31 cellular contexts compared by ENCODE assay signal in the genomic region with DNA sequence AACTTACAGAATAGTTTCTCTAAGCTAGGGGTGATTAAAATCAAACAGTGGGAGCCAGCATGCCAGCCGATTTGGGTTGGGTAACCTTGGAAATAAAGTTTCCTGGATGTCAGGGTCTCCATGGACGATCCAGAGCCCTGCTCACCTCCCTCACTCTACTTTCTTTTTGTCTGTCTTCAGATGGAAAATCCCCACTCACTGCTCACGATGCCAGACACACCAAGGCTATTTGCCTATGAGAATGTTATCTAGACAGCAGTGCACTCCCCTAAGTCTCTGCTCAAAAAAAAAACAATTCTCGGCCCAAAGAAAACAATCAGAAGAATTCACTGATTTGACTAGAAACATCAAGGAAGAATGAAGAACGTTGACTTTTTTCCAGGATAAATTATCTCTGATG. TPM values are rescaled to one million over a fixed set of nuclear protein-coding genes. Genes with fewer than 3 reads are reported as not detected.
A peak's percentile ranks its signal among the peaks of the same experiment; 100 is the strongest.
DNase-seq lines count a peak whose midpoint lies in the region; ATAC-seq, FAIRE-seq and TF ChIP-seq lines count a peak whose summit lies in the region.
"Had no signal": no experiment of that assay in that cellular context is flagged by ENCODE, and none has a peak within 500 bp of the region (broad histone marks: within the 10 kb centered on the region; RNA-seq: fewer than 3 reads in every experiment).

No MANE protein-coding gene starts in this region.

- no peak for FAIRE-seq in GM12891 (lab: Jason Lieb, UNC)

- peak overlapping the region; percentile 41 for H3K4me3 Mint-ChIP-seq in activated naive CD8-positive, alpha-beta T cell treated with anti-CD3 and anti-CD28 coated beads, Interleukin-2, amount 50 U/mL, for 24 hours
- H3K4me3 Mint-ChIP-seq: memory B cell, T-cell had no signal

- no peaks in the 10 kb centered on the region for H3K27me3 ChIP-seq in right cardiac atrium (ENCODE audit: control insufficient read depth, insufficient read depth)
- H3K27me3 ChIP-seq: right atrium auricular region, tibial artery, vagina had no signal

- no peaks in the 10 kb centered on the region for H3K27me3 Mint-ChIP-seq in activated naive CD8-positive, alpha-beta T cell treated with anti-CD3 and anti-CD28 coated beads, Interleukin-2, amount 50 U/mL, for 24 hours
- H3K27me3 Mint-ChIP-seq: memory B cell had no signal

- H3K27ac ChIP-seq in right cardiac atrium (ENCODE audit: low read length), result no peak overlapping the region
- H3K27ac ChIP-seq: HL-60, right atrium auricular region, tibial artery, vagina had no signal

- ATAC-seq in right cardiac atrium (peak; percentile 38 to 83), left ventricle myocardium superior (no peak), HG03565 (IDR thresholded peaks at IDR 0.05; ENCODE audit: unreplicated experiment) (no peak)
- ATAC-seq in activated naive CD8-positive, alpha-beta T cell treated with anti-CD3 and anti-CD28 coated beads, Interleukin-2, amount 50 U/mL, for 24 hours, result no peak
- ATAC-seq: left lobe of liver, T-cell had no signal

- intact Hi-C loops in right cardiac atrium (cut with DNase I) (no loop called here), left ventricle myocardium superior (cut with micrococcal nuclease) (no loop called here)

- DNase-seq in right cardiac atrium, result no peak
- DNase-seq in left ventricle myocardium superior, result no peak
- no peak for DNase-seq in activated naive CD8-positive, alpha-beta T cell treated with anti-CD3 and anti-CD28 coated beads, Interleukin-2, amount 50 U/mL, for 24 hours
- DNase-seq in iris pigment epithelial cell (ENCODE audit: low read depth), result peak; percentile 24
- DNase-seq in GM12891 (ENCODE audit: insufficient read length, low spot score), result no peak
- no peak for DNase-seq in NCI-H510A treated with DMSO at 0.1 percent for 48 hours (lab: John Stamatoyannopoulos, UW)
- no peak for DNase-seq in A172 (ENCODE audit: low spot score)
- DNase-seq: ACHN; activated CD4-positive, CD25-positive, alpha-beta regulatory T cell; EL; H7; hypothalamus; KG1; NCI-H1105; NCI-H1930; NCI-H526; NK-92 treated with Interleukin-12 subunit alpha and Interleukin-12 subunit beta, amount 100 ng/mL, for 24 hours; posterior cingulate gyrus; T-cell; tibial artery had no signal

- no peaks in the 10 kb centered on the region for H3K9me3 ChIP-seq in right cardiac atrium (ENCODE audit: control insufficient read depth, low read length)
- H3K9me3 ChIP-seq: right atrium auricular region, tibial artery, vagina had no signal

- peaks cover 8% of the 10 kb centered on the region for H3K9me3 Mint-ChIP-seq in activated naive CD8-positive, alpha-beta T cell treated with anti-CD3 and anti-CD28 coated beads, Interleukin-2, amount 50 U/mL, for 24 hours
- H3K9me3 Mint-ChIP-seq: memory B cell, T-cell had no signal

- H3K36me3 Mint-ChIP-seq in activated naive CD8-positive, alpha-beta T cell treated with anti-CD3 and anti-CD28 coated beads, Interleukin-2, amount 50 U/mL, for 24 hours (ENCODE audit: low read depth), result peaks cover 70% of the 10 kb centered on the region

- TF ChIP-seq POLR2A in GM12891 (IDR thresholded peaks at IDR 0.05; ENCODE audit: low read depth, low read length), result no peak

- H3K27ac Mint-ChIP-seq in activated naive CD8-positive, alpha-beta T cell treated with anti-CD3 and anti-CD28 coated beads, Interleukin-2, amount 50 U/mL, for 24 hours, result peak overlapping the region; percentile 92
- H3K27ac Mint-ChIP-seq: activated T-helper 2 cell treated with anti-CD3 and anti-CD28 coated beads, Interferon-gamma antibody, Interleukin-2, Interleukin-4, amounts not matched to agents 10 μg/mL and 5 μg/mL and 100 μg/mL, durations not matched to agents 14 hours and 24 hours and 36 hours had no signal

- H3K4me3 ChIP-seq in right cardiac atrium (ENCODE audit: low read length), result no peak overlapping the region
- H3K4me3 ChIP-seq: right atrium auricular region, smooth muscle cell, tibial artery, vagina had no signal

- H3K4me1 Mint-ChIP-seq in activated naive CD8-positive, alpha-beta T cell treated with anti-CD3 and anti-CD28 coated beads, Interleukin-2, amount 50 U/mL, for 24 hours, result peaks cover 93% of the 10 kb centered on the region

- WGBS in right cardiac atrium, result 30% methylated on average over 5 of the region's 5 CpGs

- no peaks in the 10 kb centered on the region for H3K4me1 ChIP-seq in right cardiac atrium (ENCODE audit: control insufficient read depth, insufficient read depth, low read length)
- H3K4me1 ChIP-seq: right atrium auricular region, tibial artery, vagina had no signal

TF ChIP-seq in GM12891, 5 proteins besides CTCF, POLR2A, EP300 and RAD21:
- TF ChIP-seq POU2F2 (IDR thresholded peaks at IDR 0.05; ENCODE audit: low read depth, low read length) (no peak), PAX5 (IDR thresholded peaks at IDR 0.05; ENCODE audit: insufficient read depth, low read length, severe bottlenecking) (no peak), POLR2AphosphoS5 (IDR thresholded peaks at IDR 0.05; ENCODE audit: low read depth, low read length) (no peak), TAF1 (IDR thresholded peaks at IDR 0.05; ENCODE audit: low read depth, low read length) (no peak), SPI1 (IDR thresholded peaks at IDR 0.05; ENCODE audit: low read depth, low read length) (no peak)

RNA-seq across cellular contexts. Expression of a gene that starts 13.9 kb away (rescaled TPM):
- 1 to 10 TPM in 1 of 4 donors, under 1 TPM in 3; 0.31 to 1.3 (median 0.46) TPM for total RNA-seq in right cardiac atrium
- 0.07 TPM for polyA plus RNA-seq in right cardiac atrium
- total RNA-seq in left ventricle myocardium superior, result 0.50 TPM
- 123 TPM for polyA plus RNA-seq in GM12891 (2012; ENCODE audit: low read depth, missing spikeins)
- 0.29 and 0.57 TPM in 2 replicates for total RNA-seq in A172 (2014; rRNA removed; shearing (Covaris generic))
- total RNA-seq: fibroblast of lung, smooth muscle cell had no signal
- polyA plus RNA-seq: BJ, fibroblast of lung, smooth muscle cell had no signal

RNA-seq across cellular contexts. Expression of a gene that starts 41.3 kb away (rescaled TPM):
- total RNA-seq in right cardiac atrium, result 1 to 10 TPM in 2 of 4 donors, under 1 TPM in 2; 0.39 to 4.1 (median 1.8) TPM
- 0.93 TPM for polyA plus RNA-seq in right cardiac atrium
- 2.4 TPM for total RNA-seq in left ventricle myocardium superior
- polyA plus RNA-seq in GM12891 (2012; ENCODE audit: low read depth, missing spikeins), result 614 TPM
- total RNA-seq in A172 (2014; rRNA removed; shearing (Covaris generic)), result not detected in 2 replicates
- total RNA-seq: fibroblast of lung, MCF 10A, smooth muscle cell had no signal
- polyA plus RNA-seq: BJ, fibroblast of lung had no signal

RNA-seq across cellular contexts. Expression of a gene that starts 43.0 kb away (rescaled TPM):
- total RNA-seq in right cardiac atrium, result under 1 TPM in 3 of 4 donors, not detected in 1; 0.25 to 0.29 (median 0.25) TPM
- 0.09 TPM for polyA plus RNA-seq in right cardiac atrium
- not detected for total RNA-seq in left ventricle myocardium superior
- polyA plus RNA-seq in GM12891 (2012; ENCODE audit: low read depth, missing spikeins), result 9.2 TPM
- total RNA-seq in A172 (2014; rRNA removed; shearing (Covaris generic)), result not detected in 2 replicates
- total RNA-seq: fibroblast of lung, MCF 10A, smooth muscle cell had no signal
- polyA plus RNA-seq: BJ, fibroblast of lung, smooth muscle cell had no signal

Comparison
In these comparisons a context has a peak if more than half of its experiments do, and no peak if none do; other contexts are left out.
1. ATAC-seq: peak in right cardiac atrium (2 of 2); none in left ventricle myocardium superior (single experiment), activated naive CD8-positive, alpha-beta T cell treated with anti-CD3 and anti-CD28 coated beads, Interleukin-2, amount 50 U/mL, for 24 hours (single experiment) and HG03565 (single experiment).